Comparison of ENCODE assay signal across 21 cellular contexts in the genomic region with DNA sequence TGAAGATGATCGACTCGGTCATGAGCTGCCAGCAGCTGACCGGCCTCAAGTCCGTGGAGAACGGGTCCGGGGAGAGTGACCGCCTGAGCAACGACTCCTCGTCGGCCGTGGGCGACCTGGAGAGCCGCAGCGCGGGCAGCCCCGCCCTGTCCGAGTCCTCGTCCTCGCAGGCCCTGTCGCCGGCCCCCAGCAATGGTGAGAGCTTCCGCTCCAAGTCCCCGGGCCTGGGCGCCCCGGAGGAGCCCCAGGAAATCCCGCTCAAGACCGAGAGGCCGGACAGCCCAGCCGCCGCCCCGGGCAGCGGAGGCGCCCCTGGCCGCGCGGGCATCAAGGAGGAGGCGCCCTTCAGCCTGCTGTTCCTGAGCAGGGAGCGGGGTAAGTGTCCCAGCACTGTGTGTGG. TPM values are rescaled to one million over a fixed set of nuclear protein-coding genes. Genes with fewer than 3 reads are reported as not detected.
DNase-seq lines count a peak whose midpoint lies in the region; ATAC-seq and TF ChIP-seq lines count a peak whose summit lies in the region.
"Had no signal": no experiment of that assay in that cellular context is flagged by ENCODE, and none has a peak within 500 bp of the region (broad histone marks: within the 10 kb centered on the region; RNA-seq: fewer than 3 reads in every experiment).

No MANE protein-coding gene starts in this region.

- no peak overlapping the region for H4K91ac ChIP-seq in neuronal stem cell (ENCODE audit: low read depth, low read length, poor library complexity)

- DNase-seq in H7 (peak; percentile 44), chondrocyte (ENCODE audit: low spot score) (peak; percentile 90), neuronal stem cell (ENCODE audit: low spot score) (no peak)
- DNase-seq in activated CD4-positive, alpha-beta T cell treated with anti-CD3 and anti-CD28 coated beads for 1 hour, result no peak
- DNase-seq: C1 segment of cervical spinal cord; Caco-2; CD4-positive, CD25-positive, alpha-beta regulatory T cell; DMS 273 treated with DMSO at 0.1 percent for 48 hours; DMS79; EL; GDM1; GOT3; H9 had no signal

- H4K8ac ChIP-seq in neuronal stem cell (ENCODE audit: low read depth, low read length), result no peak overlapping the region

- H3K18ac ChIP-seq in neuronal stem cell (ENCODE audit: low read length), result no peak overlapping the region

- no peak overlapping the region for H3K4me2 ChIP-seq in neuronal stem cell (ENCODE audit: insufficient read depth, low read length, poor library complexity, severe bottlenecking)

- WGBS in neuronal stem cell (ENCODE audit: extremely low coverage in 2 of 2, insufficient read length in 2 of 2, insufficient replicate concordance in 1 of 2), 2 donors, result no CpG with 5 or more reads among the region's 38 CpGs

- peak overlapping the region; percentile 31 for H3K14ac ChIP-seq in neuronal stem cell (ENCODE audit: low read length)

- no peak overlapping the region for H3K23ac ChIP-seq in neuronal stem cell (ENCODE audit: low read depth, low read length, poor library complexity)

- no peak overlapping the region for H2BK5ac ChIP-seq in neuronal stem cell (ENCODE audit: low read length)

- H3K27ac Mint-ChIP-seq in chondrocyte (ENCODE audit: unreplicated experiment), result no peak overlapping the region
- H3K27ac Mint-ChIP-seq: CD4-positive, CD25-positive, alpha-beta regulatory T cell; CD8-positive, alpha-beta T cell had no signal

- H3K9me3 ChIP-seq in neuronal stem cell (replicated peaks in 1 of 2; ENCODE audit: control insufficient read depth in 2 of 2, insufficient read depth in 1 of 2, low read depth in 1 of 2, low read length in 2 of 2), result peaks cover 0 to 1% of the 10 kb centered on the region in 2 donors
- H3K9me3 ChIP-seq: Caco-2 had no signal

- H2BK12ac ChIP-seq in neuronal stem cell (ENCODE audit: low read length), result no peak overlapping the region

- no peak overlapping the region for H3K4ac ChIP-seq in neuronal stem cell (ENCODE audit: low read length)

- no peak overlapping the region for H2AFZ ChIP-seq in neuronal stem cell (ENCODE audit: low read length)

- H2AK5ac ChIP-seq in neuronal stem cell (ENCODE audit: low read depth, low read length), result no peak overlapping the region

- no peaks in the 10 kb centered on the region for H3K9me3 Mint-ChIP-seq in chondrocyte (ENCODE audit: low read depth)
- H3K9me3 Mint-ChIP-seq: CD4-positive, CD25-positive, alpha-beta regulatory T cell; CD8-positive, alpha-beta T cell; H9 had no signal

- H3K4me1 ChIP-seq in neuronal stem cell (ENCODE audit: control insufficient read depth in 2 of 2, insufficient read depth in 1 of 2, low read depth in 1 of 2, low read length in 2 of 2), result peaks cover 0 to 2% of the 10 kb centered on the region in 2 donors
- H3K4me1 ChIP-seq: Caco-2 had no signal

- H2BK15ac ChIP-seq in neuronal stem cell (ENCODE audit: low read length), result no peak overlapping the region

- no peak overlapping the region for H3K27ac ChIP-seq in neuronal stem cell (replicated peaks; ENCODE audit: low read length)

- H3K9ac ChIP-seq in neuronal stem cell (ENCODE audit: low read depth, low read length, poor library complexity), result no peak overlapping the region

- H3K36me3 ChIP-seq in H7 (replicated peaks; ENCODE audit: control insufficient read depth, insufficient read depth, low read length) (peaks cover 7% of the 10 kb centered on the region), neuronal stem cell (replicated peaks in 1 of 2; ENCODE audit: control insufficient read depth in 2 of 2, insufficient read depth in 2 of 2, low read length in 2 of 2) (peaks cover 0 to 36% of the 10 kb centered on the region in 2 donors)

- ATAC-seq in HG02763 (IDR thresholded peaks at IDR 0.05; ENCODE audit: unreplicated experiment) (no peak), GM18517 (IDR thresholded peaks at IDR 0.05; ENCODE audit: unreplicated experiment) (no peak)
- ATAC-seq: CD8-positive, alpha-beta T cell; GM12878; HCT116 had no signal

- peaks cover 37% of the 10 kb centered on the region for H3K27me3 Mint-ChIP-seq in chondrocyte (ENCODE audit: low read depth)

- H3K4me3 ChIP-seq in H7 (ENCODE audit: insufficient read depth, low read depth, low read length) (no peak overlapping the region), neuronal stem cell (ENCODE audit: low read length in 2 of 2) (no peak overlapping the region)
- H3K4me3 ChIP-seq: GM12878 had no signal

- H3K79me1 ChIP-seq in neuronal stem cell (ENCODE audit: low read depth, low read length), result peaks cover 14% of the 10 kb centered on the region

- no peaks in the 10 kb centered on the region for H3K4me1 Mint-ChIP-seq in chondrocyte (ENCODE audit: low read depth)
- H3K4me1 Mint-ChIP-seq: CD4-positive, CD25-positive, alpha-beta regulatory T cell had no signal

- H2BK120ac ChIP-seq in neuronal stem cell (ENCODE audit: low read depth, low read length), result no peak overlapping the region

- TF ChIP-seq CTCF in chondrocyte (IDR thresholded peaks at IDR 0.05), result no peak

- H3K27me3 ChIP-seq in H7 (ENCODE audit: control insufficient read depth, insufficient read depth, low read length), result no peaks in the 10 kb centered on the region
- peaks cover 0 to 23% (median 0%) of the 10 kb centered on the region in 3 experiments for H3K27me3 ChIP-seq in neuronal stem cell (ENCODE audit: control insufficient read depth in 3 of 3, insufficient read depth in 3 of 3, low read depth in 1 of 3, low read length in 3 of 3)

- no peaks in the 10 kb centered on the region for H3K36me3 Mint-ChIP-seq in chondrocyte (ENCODE audit: low read depth)
- H3K36me3 Mint-ChIP-seq: CD4-positive, CD25-positive, alpha-beta regulatory T cell; CD8-positive, alpha-beta T cell had no signal

- H3K4me3 Mint-ChIP-seq in chondrocyte (ENCODE audit: unreplicated experiment), result no peak overlapping the region
- H3K4me3 Mint-ChIP-seq: CD4-positive, CD25-positive, alpha-beta regulatory T cell; CD8-positive, alpha-beta T cell; H9 had no signal

RNA-seq across cellular contexts. Expression of gene SALL3, which starts 14.9 kb away (rescaled TPM):
- 60.0 and 96.6 TPM in 2 replicates for total RNA-seq in H7 (2014; rRNA removed; shearing (Covaris generic))
- total RNA-seq in chondrocyte, result not detected in 3 replicates
- 10.3 TPM for polyA plus RNA-seq in neuronal stem cell (2013, experiment 1 of 2)
- 10.9 TPM for polyA plus RNA-seq in neuronal stem cell (2013, experiment 2 of 2)
- total RNA-seq: A172; A673; Caco-2; CD4-positive, CD25-positive, alpha-beta regulatory T cell; CD8-positive, alpha-beta T cell had no signal
- polyA plus RNA-seq: BJ; CD4-positive, CD25-positive, alpha-beta regulatory T cell had no signal

Comparison
In these comparisons a context has a peak if more than half of its experiments do, and no peak if none do; other contexts are left out.
1. DNase-seq: peak in H7 (single experiment) and chondrocyte (single experiment); none in neuronal stem cell (single experiment) and activated CD4-positive, alpha-beta T cell treated with anti-CD3 and anti-CD28 coated beads for 1 hour (single experiment).
2. RNA of gene SALL3, which starts 14.9 kb away (total RNA-seq): 60.0 to 96.6 TPM in H7; not detected in chondrocyte; every median in the first group is over 10 times any median in the second.